In the genomic region with DNA sequence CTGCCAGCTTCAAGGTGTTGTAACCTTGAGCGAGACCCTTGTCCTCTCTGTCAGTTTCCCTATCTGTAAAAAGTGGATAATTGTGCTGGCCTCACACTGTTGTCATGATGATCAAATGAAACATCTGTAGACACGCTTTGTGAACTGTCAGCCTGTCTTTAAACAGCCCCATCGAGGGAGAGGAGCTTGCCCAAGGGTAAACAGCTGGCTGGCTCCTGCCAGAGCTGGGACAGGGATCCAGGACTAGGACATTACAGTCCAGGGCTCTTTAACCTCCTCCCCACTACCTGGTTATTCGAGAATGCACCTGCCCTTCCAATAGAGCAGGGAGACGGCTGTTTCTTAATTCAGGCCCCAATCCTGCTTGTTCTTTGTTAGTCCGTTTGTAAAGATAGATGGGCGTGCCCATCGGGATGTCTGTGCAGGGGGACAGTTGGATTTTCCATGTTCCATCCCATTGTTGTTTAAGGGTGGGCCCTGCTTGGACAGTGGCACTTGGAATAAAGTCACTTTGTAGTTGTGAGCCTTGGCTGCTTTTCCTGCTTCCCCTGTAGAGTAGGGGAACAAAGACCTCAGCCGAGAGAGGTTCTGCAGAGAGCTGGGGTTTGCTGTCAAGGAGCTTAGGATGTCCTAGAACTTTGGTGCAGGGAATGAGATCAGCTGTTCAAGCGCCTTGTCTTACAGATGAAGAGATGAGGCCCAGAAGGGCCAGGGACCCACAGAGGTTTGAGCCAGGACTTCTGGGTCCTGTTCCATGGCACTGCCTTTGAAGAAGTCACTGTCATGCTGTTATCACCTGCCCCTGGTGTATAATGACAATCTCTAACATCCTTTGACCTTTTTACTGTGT, we compare ENCODE assay signal across 8 cellular contexts.
DNase-seq lines count a peak whose midpoint lies in the region; ATAC-seq and TF ChIP-seq lines count a peak whose summit lies in the region.

No MANE protein-coding gene starts in this region.

- H4K20me1 ChIP-seq in DND-41 (ENCODE audit: insufficient read depth, low read length), result peaks cover 25% of the 10 kb centered on the region

- no peaks in the 10 kb centered on the region for H3K9me3 ChIP-seq in DND-41 (ENCODE audit: insufficient read depth, low read length, severe bottlenecking)
- no peaks in the 10 kb centered on the region for H3K9me3 ChIP-seq in Panc1 (ENCODE audit: control insufficient read depth, insufficient read depth, low read depth, low read length)
- H3K9me3 ChIP-seq in trophoblast cell (ENCODE audit: insufficient read depth, low read depth, low read length), result peaks cover 2% of the 10 kb centered on the region

- peak overlapping the region; percentile 97 for H3K4me2 ChIP-seq in DND-41 (ENCODE audit: insufficient read depth, low read length)
- H3K4me2 ChIP-seq in trophoblast cell (ENCODE audit: low read length), result peak overlapping the region; percentile 93

- no CpG with 5 or more reads among the region's 10 CpGs for WGBS in trophoblast cell (ENCODE audit: extremely low coverage, insufficient coverage, insufficient read length)

- peaks cover 39% of the 10 kb centered on the region for H3K79me1 ChIP-seq in trophoblast cell (ENCODE audit: low read length)

- H3K4me1 ChIP-seq in DND-41 (ENCODE audit: insufficient read depth, low read length) (peaks cover 45% of the 10 kb centered on the region), Panc1 (ENCODE audit: control insufficient read depth, insufficient read depth, low read length) (peaks cover 50% of the 10 kb centered on the region), trophoblast cell (ENCODE audit: control insufficient read depth in 1 of 2, insufficient read depth in 2 of 2, low read length in 2 of 2) (peaks cover 39 to 50% of the 10 kb centered on the region in 2 experiments)

- H3K27me3 ChIP-seq in DND-41 (ENCODE audit: insufficient read depth, low read length, poor library complexity), result no peaks in the 10 kb centered on the region
- no peaks in the 10 kb centered on the region for H3K27me3 ChIP-seq in Panc1 (ENCODE audit: control insufficient read depth, insufficient read depth, low read length)
- no peaks in the 10 kb centered on the region for H3K27me3 ChIP-seq in trophoblast cell (ENCODE audit: insufficient read depth, low read length)

- peaks cover 26% of the 10 kb centered on the region for H3K79me2 ChIP-seq in DND-41 (ENCODE audit: insufficient read depth, low read length)
- H3K79me2 ChIP-seq in trophoblast cell (ENCODE audit: control insufficient read depth, insufficient read depth, low read length, poor library complexity), result peaks cover 39% of the 10 kb centered on the region

- TSS peak; percentile 81 for BruUV-seq in Panc1 (replicated peaks; lab: Mats Ljungman, UMichigan)

- H3K27ac ChIP-seq in DND-41 (ENCODE audit: low read length) (no peak overlapping the region), Panc1 (ENCODE audit: low read length) (peak overlapping the region; percentile 88), trophoblast cell (ENCODE audit: low read depth, low read length) (peak overlapping the region; percentile 91)

- no peak overlapping the region for H2BK120ac ChIP-seq in trophoblast cell (ENCODE audit: insufficient read depth, low read length, poor library complexity)

- H2AK5ac ChIP-seq in trophoblast cell (ENCODE audit: low read length), result no peak overlapping the region

- in situ Hi-C loops in Panc1 (cut with HindIII; ENCODE audit: low pct_unique_long_range_greater_than_20kb, low sequenced_read_pairs), result no loop called here

- TF ChIP-seq CTCF in DND-41 (IDR thresholded peaks at IDR 0.05; ENCODE audit: borderline replicate concordance, extremely low read depth, low read length, poor library complexity, severe bottlenecking), result no peak
- TF ChIP-seq CTCF in Panc1 (IDR thresholded peaks at IDR 0.05), result no peak
- no peak for TF ChIP-seq CTCF in epithelial cell of proximal tubule (conservative IDR thresholded peaks at IDR 0.05; ENCODE audit: low read depth, low read length)

- no peak overlapping the region for H3K23ac ChIP-seq in trophoblast cell (ENCODE audit: low read length)

- H3K36me3 ChIP-seq in DND-41 (ENCODE audit: insufficient read depth, low read length) (no peaks in the 10 kb centered on the region), Panc1 (ENCODE audit: control insufficient read depth, insufficient read depth, low read length) (no peaks in the 10 kb centered on the region), trophoblast cell (ENCODE audit: control insufficient read depth in 1 of 2, insufficient read depth in 2 of 2, low read length in 2 of 2) (peaks cover 5 to 9% of the 10 kb centered on the region in 2 experiments)

- intact Hi-C loops in Panc1 (cut with micrococcal nuclease; ENCODE audit: unreplicated experiment), result no loop called here

- no peak overlapping the region for H2BK12ac ChIP-seq in trophoblast cell (ENCODE audit: low read length)

- no peak for ATAC-seq in DND-41 (ENCODE audit: insufficient read depth, low read depth)
- no peak for ATAC-seq in Panc1
- no peak for ATAC-seq in HG03045 (IDR thresholded peaks at IDR 0.05; ENCODE audit: unreplicated experiment)

- H3K18ac ChIP-seq in trophoblast cell (ENCODE audit: low read length), result no peak overlapping the region

- DNase-seq in DND-41, result no peak
- DNase-seq in Panc1 (ENCODE audit: low read depth, low spot score), result no peak
- DNase-seq in epithelial cell of proximal tubule (ENCODE audit: low read depth), result no peak
- DNase-seq in trophoblast cell, result no peak
- no peak for DNase-seq in HK-2 (ENCODE audit: unreplicated experiment)
- no peak for DNase-seq in EL
- DNase-seq in T-helper 9 cell, result no peak

- no peak overlapping the region for H2BK5ac ChIP-seq in trophoblast cell (ENCODE audit: low read depth, low read length, poor library complexity)

- H2AFZ ChIP-seq in DND-41 (ENCODE audit: low read depth, low read length) (no peak overlapping the region), trophoblast cell (ENCODE audit: insufficient read depth, low read length, poor library complexity) (no peak overlapping the region)

- H4K91ac ChIP-seq in trophoblast cell (ENCODE audit: low read depth, low read length), result no peak overlapping the region

- H3K4ac ChIP-seq in trophoblast cell (ENCODE audit: low read depth, low read length), result peak overlapping the region; percentile 90

- CTCF ChIA-PET in Panc1 (lab: Charles Lee), result no interaction called here

- H3K9ac ChIP-seq in DND-41 (ENCODE audit: low read depth, low read length) (peak overlapping the region; percentile 72; the same call in 1 of the 2 replicates), trophoblast cell (ENCODE audit: low read length) (peak overlapping the region; percentile 25)

- H4K12ac ChIP-seq in trophoblast cell (ENCODE audit: low read depth, low read length), result no peak overlapping the region

- H3K4me3 ChIP-seq in DND-41 (ENCODE audit: low read depth in 1 of 2, low read length in 2 of 2) (peak overlapping the region in 1 of 2 experiments; percentile 78; a peak in 2 of 4 replicates), Panc1 (ENCODE audit: low read depth in 2 of 2, low read length in 2 of 2) (peak overlapping the region; percentile 93 to 94), epithelial cell of proximal tubule (ENCODE audit: low read depth, low read length) (peak overlapping the region; percentile 88), trophoblast cell (ENCODE audit: low read depth, low read length) (no peak overlapping the region)

- no peak overlapping the region for H4K8ac ChIP-seq in trophoblast cell (ENCODE audit: low read depth, low read length)

- peak overlapping the region; percentile 14 for H3K14ac ChIP-seq in trophoblast cell (ENCODE audit: low read length)

- POLR2A ChIA-PET in Panc1 (lab: Charles Lee), result interaction anchor here (1.1 kb wide), 1 partner anchor 10 kb away, joined by 4 read pairs; no protein-coding TSS in a partner anchor
